8 cellular contexts compared by ENCODE assay signal in the genomic region with DNA sequence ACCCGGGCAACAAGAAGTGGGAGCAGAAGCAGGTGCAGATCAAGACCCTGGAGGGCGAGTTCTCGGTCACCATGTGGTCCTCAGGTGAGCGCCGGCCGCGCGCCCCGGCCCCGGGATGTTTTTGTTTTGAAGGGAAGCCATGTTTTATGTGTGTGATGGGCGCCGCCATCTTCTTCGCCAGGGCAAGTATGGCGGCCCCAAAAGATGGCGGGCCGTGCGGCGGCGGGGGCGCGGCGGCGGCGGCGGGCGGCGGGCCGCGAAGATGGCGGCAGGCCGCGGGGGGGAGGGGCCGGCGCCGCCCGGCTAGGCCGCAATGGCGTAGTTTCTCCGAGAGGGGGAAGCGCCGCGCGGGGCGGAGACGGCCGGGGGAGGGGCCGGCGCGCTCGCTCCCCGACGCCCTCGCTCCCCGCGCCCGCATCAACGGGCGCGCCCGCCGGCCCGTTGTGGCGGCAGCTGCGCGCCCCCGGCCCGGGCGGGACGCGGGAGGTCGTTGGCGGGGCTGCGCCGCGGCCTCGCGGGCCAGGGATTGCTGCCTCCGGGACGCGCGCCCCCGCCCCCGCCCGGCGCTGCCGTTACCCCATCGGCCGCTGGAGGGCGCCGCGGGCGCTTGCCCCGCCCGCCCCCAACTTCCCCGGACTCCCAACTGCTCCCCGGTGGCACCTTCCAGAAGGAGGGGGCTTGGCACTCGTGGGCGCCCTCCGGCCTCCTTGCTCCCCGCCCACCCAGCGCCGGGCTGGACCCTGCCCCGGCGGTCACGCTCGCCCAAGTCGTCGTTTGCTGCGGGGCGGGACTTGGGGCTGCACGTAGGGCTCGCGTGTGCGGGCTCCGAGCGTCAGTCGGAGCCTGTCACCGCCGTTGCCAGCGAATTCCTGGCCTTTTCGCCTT. TPM values are rescaled to one million over a fixed set of nuclear protein-coding genes. Genes with fewer than 3 reads are reported as not detected.
DNase-seq lines count a peak whose midpoint lies in the region; ATAC-seq and TF ChIP-seq lines count a peak whose summit lies in the region.

No MANE protein-coding gene starts in this region.

- peaks cover 28% of the 10 kb centered on the region for H3K4me1 ChIP-seq in hepatocyte (ENCODE audit: insufficient read depth)

- H2AFZ ChIP-seq in hepatocyte, result peak overlapping the region; percentile 67

- peak; percentile 80 for DNase-seq in NCI-H128 (lab: John Stamatoyannopoulos, UW; ENCODE audit: unreplicated experiment)
- DNase-seq in T-helper 22 cell (ENCODE audit: low read depth), result peak; percentile 78
- DNase-seq in astrocyte of the cerebellum (ENCODE audit: low read depth), result peak; percentile 90
- peak; percentile 95 for DNase-seq in hepatocyte (ENCODE audit: low spot score)
- DNase-seq in retina, result peak; percentile 84

- H4K20me1 ChIP-seq in hepatocyte (ENCODE audit: insufficient read depth, poor library complexity, severe bottlenecking), result peaks cover 71% of the 10 kb centered on the region

- H3K9me2 ChIP-seq in hepatocyte (replicated peaks; ENCODE audit: insufficient read depth), result no peaks in the 10 kb centered on the region

- ATAC-seq in HG02759 (IDR thresholded peaks at IDR 0.05; ENCODE audit: unreplicated experiment) (peak; percentile 37), GM18870 (IDR thresholded peaks at IDR 0.05; ENCODE audit: unreplicated experiment) (no peak)

- in situ Hi-C loops in astrocyte of the cerebellum (cut with HindIII; ENCODE audit: low sequenced_read_pairs), result loop anchor here (5.0 kb wide), 1 partner anchor 42 kb away; no protein-coding TSS in a partner anchor

- 0% methylated on average over 25 of the region's 121 CpGs for WGBS in hepatocyte (ENCODE audit: low lambda C conversion rate, missing lambda C conversion rate)

- peak overlapping the region; percentile 96 for H3K4me3 ChIP-seq in GM12875 (ENCODE audit: low read depth, low read length)
- H3K4me3 ChIP-seq in astrocyte of the cerebellum (ENCODE audit: low read depth, low read length), result peak overlapping the region; percentile 84
- peak overlapping the region; percentile 97 for H3K4me3 ChIP-seq in hepatocyte

- no peaks in the 10 kb centered on the region for H3K9me3 ChIP-seq in hepatocyte (ENCODE audit: low read depth)

- no peaks in the 10 kb centered on the region for H3K27me3 ChIP-seq in hepatocyte

- H3K36me3 ChIP-seq in hepatocyte (replicated peaks; ENCODE audit: insufficient read depth, low read depth), result no peaks in the 10 kb centered on the region

- TF ChIP-seq CTCF in GM12875 (IDR thresholded peaks at IDR 0.05; ENCODE audit: borderline replicate concordance, insufficient read depth, low read depth, low read length) (peak; percentile 86), astrocyte of the cerebellum (IDR thresholded peaks at IDR 0.05; ENCODE audit: low read depth, low read length, missing control alignments) (peak; percentile 44), hepatocyte (IDR thresholded peaks at IDR 0.05; ENCODE audit: poor library complexity) (peak; percentile 66)

- H3K4me2 ChIP-seq in hepatocyte, result peak overlapping the region; percentile 84

- peak overlapping the region; percentile 98 for H3K27ac ChIP-seq in hepatocyte

- H3K79me2 ChIP-seq in hepatocyte, result peaks cover 83% of the 10 kb centered on the region

RNA-seq across cellular contexts. Expression of a gene that starts 1.1 kb away (rescaled TPM):
- 52.6 and 58.5 TPM in 2 replicates for total RNA-seq in hepatocyte
- 27.3 and 32.6 TPM in 2 replicates for polyA plus RNA-seq in hepatocyte
